ENCODE assay signal across 8 cellular contexts in genomic region chr22:36625102-36625501, GRCh38.
"Had no signal": no experiment of that assay in that cellular context is flagged by ENCODE, and none has a peak within 500 bp of the region (broad histone marks: within the 10 kb centered on the region; RNA-seq: fewer than 3 reads in every experiment).

No MANE protein-coding gene starts in this region.

- DNase-seq: GDM1, GF-D8 had no signal

- ATAC-seq: GM12878 had no signal

- FAIRE-seq: G401.6, GM12878, GM12891, GM12892, GM18507, GM19239 had no signal

- H3K4me3 ChIP-seq: GM12878 had no signal
